ENCODE assay signal across 8 cellular contexts in genomic region chr3:16060358-16060852, GRCh38.
DNase-seq lines count a peak whose midpoint lies in the region; ATAC-seq and TF ChIP-seq lines count a peak whose summit lies in the region.

No MANE protein-coding gene starts in this region.

- H3K27me3 ChIP-seq in cardiac muscle cell (no peaks in the 10 kb centered on the region), rectal smooth muscle tissue (ENCODE audit: control insufficient read depth, insufficient read depth, low read length) (no peaks in the 10 kb centered on the region)

- peaks cover 2% of the 10 kb centered on the region for H3K9me3 Mint-ChIP-seq in activated CD8-positive, alpha-beta memory T cell treated with anti-CD3 and anti-CD28 coated beads, Interleukin-2, amount 10 ng/mL, durations not matched to agents 7 days and 5 days (ENCODE audit: low read depth)
- H3K9me3 Mint-ChIP-seq in activated naive CD4-positive, alpha-beta T cell treated with anti-CD3 and anti-CD28 coated beads, Interleukin-2, amount 10 ng/mL, durations not matched to agents 7 days and 5 days, result no peaks in the 10 kb centered on the region

- peak; percentile 27 for TF ChIP-seq CTCF in WI38 (IDR thresholded peaks at IDR 0.05; ENCODE audit: low read depth, low read length)
- TF ChIP-seq CTCF in cardiac muscle cell (IDR thresholded peaks at IDR 0.05; ENCODE audit: low read depth, low read length), result peak; percentile 43

- no peaks in the 10 kb centered on the region for H3K4me1 Mint-ChIP-seq in activated CD8-positive, alpha-beta memory T cell treated with anti-CD3 and anti-CD28 coated beads, Interleukin-2, amount 10 ng/mL, durations not matched to agents 7 days and 5 days
- no peaks in the 10 kb centered on the region for H3K4me1 Mint-ChIP-seq in activated naive CD4-positive, alpha-beta T cell treated with anti-CD3 and anti-CD28 coated beads, Interleukin-2, amount 10 ng/mL, durations not matched to agents 7 days and 5 days

- CTCF ChIA-PET in activated CD8-positive, alpha-beta memory T cell treated with anti-CD3 and anti-CD28 coated beads, Interleukin-2, amount 10 ng/mL, durations not matched to agents 7 days and 5 days (lab: Charles Lee), result interaction anchor here (1.1 kb wide), 1 partner anchor 11 kb away, joined by 4 read pairs; no protein-coding TSS in a partner anchor
- CTCF ChIA-PET in activated naive CD4-positive, alpha-beta T cell treated with anti-CD3 and anti-CD28 coated beads, Interleukin-2, amount 10 ng/mL, durations not matched to agents 7 days and 5 days (lab: Charles Lee), result interaction anchor here (2.9 kb wide), 1 partner anchor 10 kb away, joined by 9 read pairs; no protein-coding TSS in a partner anchor

- H3K36me3 Mint-ChIP-seq in activated CD8-positive, alpha-beta memory T cell treated with anti-CD3 and anti-CD28 coated beads, Interleukin-2, amount 10 ng/mL, durations not matched to agents 7 days and 5 days, result no peaks in the 10 kb centered on the region
- H3K36me3 Mint-ChIP-seq in activated naive CD4-positive, alpha-beta T cell treated with anti-CD3 and anti-CD28 coated beads, Interleukin-2, amount 10 ng/mL, durations not matched to agents 7 days and 5 days, result no peaks in the 10 kb centered on the region

- no peak overlapping the region for H3K4me3 Mint-ChIP-seq in activated CD8-positive, alpha-beta memory T cell treated with anti-CD3 and anti-CD28 coated beads, Interleukin-2, amount 10 ng/mL, durations not matched to agents 7 days and 5 days
- no peak overlapping the region for H3K4me3 Mint-ChIP-seq in activated naive CD4-positive, alpha-beta T cell treated with anti-CD3 and anti-CD28 coated beads, Interleukin-2, amount 10 ng/mL, durations not matched to agents 7 days and 5 days

- H3K4me3 ChIP-seq in WI38 (ENCODE audit: low read depth, low read length) (no peak overlapping the region), cardiac muscle cell (no peak overlapping the region), rectal smooth muscle tissue (ENCODE audit: low read length) (no peak overlapping the region)

- H3K9ac ChIP-seq in rectal smooth muscle tissue (ENCODE audit: low read length), result no peak overlapping the region

- DNase-seq in ELR (ENCODE audit: low read depth), result peak; percentile 99
- DNase-seq in cardiac muscle cell (ENCODE audit: low read depth in 1 of 2, low spot score in 1 of 2), result peak in 1 of 2 donors; percentile 99
- DNase-seq in DMS 273 (lab: John Stamatoyannopoulos, UW; ENCODE audit: unreplicated experiment), result no peak
- no peak for DNase-seq in NK-92 (lab: John Stamatoyannopoulos, UW; ENCODE audit: unreplicated experiment)
- DNase-seq in activated CD8-positive, alpha-beta memory T cell treated with anti-CD3 and anti-CD28 coated beads, Interleukin-2, amount 10 ng/mL, durations not matched to agents 7 days and 5 days, result no peak
- DNase-seq in activated naive CD4-positive, alpha-beta T cell treated with anti-CD3 and anti-CD28 coated beads, Interleukin-2, amount 10 ng/mL, durations not matched to agents 7 days and 5 days, result no peak

- H3K9me3 ChIP-seq in cardiac muscle cell (ENCODE audit: low read depth), result no peaks in the 10 kb centered on the region

- peaks cover 9% of the 10 kb centered on the region for H3K27me3 Mint-ChIP-seq in activated CD8-positive, alpha-beta memory T cell treated with anti-CD3 and anti-CD28 coated beads, Interleukin-2, amount 10 ng/mL, durations not matched to agents 7 days and 5 days
- H3K27me3 Mint-ChIP-seq in activated naive CD4-positive, alpha-beta T cell treated with anti-CD3 and anti-CD28 coated beads, Interleukin-2, amount 10 ng/mL, durations not matched to agents 7 days and 5 days, result peaks cover 23% of the 10 kb centered on the region

- ATAC-seq in activated CD8-positive, alpha-beta memory T cell treated with anti-CD3 and anti-CD28 coated beads, Interleukin-2, amount 10 ng/mL, durations not matched to agents 7 days and 5 days, result no peak

- no peak overlapping the region for H3K27ac ChIP-seq in cardiac muscle cell
- peak overlapping the region; percentile 67 for H3K27ac ChIP-seq in rectal smooth muscle tissue (ENCODE audit: low read depth, low read length)

- peaks cover 9% of the 10 kb centered on the region for H3K4me1 ChIP-seq in cardiac muscle cell (ENCODE audit: low read depth)
- peaks cover 11% of the 10 kb centered on the region for H3K4me1 ChIP-seq in rectal smooth muscle tissue (ENCODE audit: control insufficient read depth, insufficient read depth, low read length)

- no peak overlapping the region for H3K27ac Mint-ChIP-seq in activated CD8-positive, alpha-beta memory T cell treated with anti-CD3 and anti-CD28 coated beads, Interleukin-2, amount 10 ng/mL, durations not matched to agents 7 days and 5 days
- no peak overlapping the region for H3K27ac Mint-ChIP-seq in activated naive CD4-positive, alpha-beta T cell treated with anti-CD3 and anti-CD28 coated beads, Interleukin-2, amount 10 ng/mL, durations not matched to agents 7 days and 5 days

- H3K36me3 ChIP-seq in cardiac muscle cell (no peaks in the 10 kb centered on the region), rectal smooth muscle tissue (ENCODE audit: control insufficient read depth, insufficient read depth, low read length) (no peaks in the 10 kb centered on the region)
